Comparison of ENCODE assay signal across 20 cellular contexts in the genomic region with DNA sequence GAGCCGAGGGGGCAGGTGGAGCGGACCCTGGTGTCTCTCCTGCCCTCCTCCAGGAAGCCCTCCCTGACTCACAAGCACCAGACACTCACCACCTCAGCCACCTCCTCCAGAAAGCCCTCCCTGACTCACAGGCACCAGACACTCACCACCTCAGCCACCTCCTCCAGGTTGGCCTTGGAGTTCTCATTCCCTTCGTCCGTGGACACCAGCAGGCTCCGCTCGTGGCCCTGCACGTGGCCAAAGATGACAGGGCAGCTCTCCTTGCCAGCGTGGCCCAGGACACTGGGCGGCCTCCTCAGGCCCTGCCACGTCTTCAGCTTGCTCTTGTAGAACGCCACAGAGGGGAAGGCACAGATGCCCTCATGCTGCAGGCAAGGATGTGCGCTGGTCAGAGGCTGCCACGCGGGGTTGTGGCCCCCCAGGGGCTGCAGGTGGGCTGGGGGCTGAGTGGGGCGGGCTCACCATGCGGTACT. TPM values are rescaled to one million over a fixed set of nuclear protein-coding genes. Genes with fewer than 3 reads are reported as not detected.
"Had no signal": no experiment of that assay in that cellular context is flagged by ENCODE, and none has a peak within 500 bp of the region (broad histone marks: within the 10 kb centered on the region; RNA-seq: fewer than 3 reads in every experiment).

No MANE protein-coding gene starts in this region.

- H3K79me2 ChIP-seq: parathyroid adenoma had no signal

- ATAC-seq: activated CD8-positive, alpha-beta memory T cell treated with anti-CD3 and anti-CD28 coated beads, Interleukin-2, amount 10 ng/mL, durations not matched to agents 7 days and 5 days; esophagus mucosa; stimulated activated naive CD8-positive, alpha-beta T cell treated with anti-CD3 and anti-CD28 coated beads, Interleukin-15, amount 100 ng/mL, for 72 hours had no signal

- H2AFZ ChIP-seq: parathyroid adenoma had no signal

- H3K4me3 ChIP-seq: breast epithelium, dorsolateral prefrontal cortex, thoracic aorta had no signal

- H3K9me3 ChIP-seq: breast epithelium, thoracic aorta had no signal

- H3K27ac ChIP-seq: breast epithelium, dorsolateral prefrontal cortex, parathyroid adenoma, thoracic aorta had no signal

- DNase-seq: activated CD4-positive, CD25-positive, alpha-beta regulatory T cell; activated CD8-positive, alpha-beta memory T cell treated with anti-CD3 and anti-CD28 coated beads, Interleukin-2, amount 10 ng/mL, durations not matched to agents 7 days and 5 days; activated gamma-delta T cell treated with Interleukin-2 at 50 U/mL for 16 hours; aorta; dorsolateral prefrontal cortex; hypothalamus; kidney glomerular epithelial cell; stimulated activated CD4-positive, alpha-beta T cell treated with anti-CD3 and anti-CD28 coated beads, Interleukin-15, amount 100 ng/mL, for 24 hours; stimulated activated CD4-positive, alpha-beta T cell treated with anti-CD3 and anti-CD28 coated beads, Interleukin-4, amount 100 ng/mL, for 4 hours; stimulated activated naive CD8-positive, alpha-beta T cell treated with anti-CD3 and anti-CD28 coated beads, Interleukin-15, amount 100 ng/mL, for 72 hours had no signal

- H3K27ac Mint-ChIP-seq: activated CD8-positive, alpha-beta memory T cell treated with anti-CD3 and anti-CD28 coated beads, Interleukin-2, amount 10 ng/mL, durations not matched to agents 7 days and 5 days; stimulated activated naive CD8-positive, alpha-beta T cell treated with anti-CD3 and anti-CD28 coated beads, Interleukin-15, amount 100 ng/mL, for 72 hours had no signal

- H3K9me3 Mint-ChIP-seq: stimulated activated naive CD8-positive, alpha-beta T cell treated with anti-CD3 and anti-CD28 coated beads, Interleukin-15, amount 100 ng/mL, for 72 hours had no signal

- H3K27me3 Mint-ChIP-seq: activated CD8-positive, alpha-beta memory T cell treated with anti-CD3 and anti-CD28 coated beads, Interleukin-2, amount 10 ng/mL, durations not matched to agents 7 days and 5 days; stimulated activated naive CD8-positive, alpha-beta T cell treated with anti-CD3 and anti-CD28 coated beads, Interleukin-15, amount 100 ng/mL, for 72 hours had no signal

- H3K4me1 Mint-ChIP-seq: activated CD8-positive, alpha-beta memory T cell treated with anti-CD3 and anti-CD28 coated beads, Interleukin-2, amount 10 ng/mL, durations not matched to agents 7 days and 5 days had no signal

- H3K4me3 Mint-ChIP-seq: activated CD8-positive, alpha-beta memory T cell treated with anti-CD3 and anti-CD28 coated beads, Interleukin-2, amount 10 ng/mL, durations not matched to agents 7 days and 5 days; stimulated activated naive CD8-positive, alpha-beta T cell treated with anti-CD3 and anti-CD28 coated beads, Interleukin-15, amount 100 ng/mL, for 72 hours had no signal

- H3K27me3 ChIP-seq: breast epithelium, dorsolateral prefrontal cortex had no signal

- H3K9ac ChIP-seq: parathyroid adenoma had no signal

- FAIRE-seq: endometrium had no signal

- H3K4me1 ChIP-seq: breast epithelium, parathyroid adenoma had no signal

RNA-seq across cellular contexts. Expression of gene SRMS, which starts 12.8 kb away (rescaled TPM):
- total RNA-seq: activated CD8-positive, alpha-beta memory T cell treated with anti-CD3 and anti-CD28 coated beads, Interleukin-2, amount 10 ng/mL, durations not matched to agents 7 days and 5 days; aorta; chondrocyte; dorsolateral prefrontal cortex; glomerular endothelial cell; renal cortical epithelial cell; skeletal muscle tissue; T-helper 1 cell treated with Interleukin-12 subunit alpha and Interleukin-12 subunit beta and Interleukin-4 antibody, amounts not matched to agents 30 ng/mL and 1 ng/mL, for 36 hours; thoracic aorta had no signal
- polyA plus RNA-seq: aorta had no signal

RNA-seq across cellular contexts. Expression of gene PTK6, which starts 23.2 kb away (rescaled TPM):
- total RNA-seq: chondrocyte, glomerular endothelial cell, skeletal muscle tissue had no signal
